16 cellular contexts compared by ENCODE assay signal in the genomic region with DNA sequence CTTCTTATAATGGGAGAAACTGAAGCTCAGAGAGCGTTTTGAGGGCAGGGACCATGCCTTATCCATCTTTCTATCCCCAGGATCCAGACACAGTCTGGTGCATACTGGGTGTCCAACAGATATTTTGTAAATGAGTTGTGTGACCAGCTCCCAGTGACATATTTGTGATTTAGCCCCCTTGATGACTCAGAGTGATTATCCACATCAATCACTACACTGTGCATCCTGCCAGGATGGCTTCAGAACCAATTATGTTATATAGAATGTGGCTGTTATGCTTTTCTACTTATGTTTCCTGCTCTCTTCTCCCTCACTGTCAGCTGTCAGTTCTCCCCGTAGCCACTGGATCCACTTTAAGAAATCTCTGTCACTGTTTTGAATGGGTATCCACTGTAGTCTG. TPM values are rescaled to one million over a fixed set of nuclear protein-coding genes. Genes with fewer than 3 reads are reported as not detected.
"Had no signal": no experiment of that assay in that cellular context is flagged by ENCODE, and none has a peak within 500 bp of the region (broad histone marks: within the 10 kb centered on the region; RNA-seq: fewer than 3 reads in every experiment).

No MANE protein-coding gene starts in this region.

- H3K27ac ChIP-seq: heart right ventricle, neutrophil, stomach, thoracic aorta had no signal

- ATAC-seq: esophagus mucosa; heart right ventricle; naive thymus-derived CD8-positive, alpha-beta T cell; sciatic nerve had no signal

- H3K4me1 ChIP-seq: stomach had no signal

- H3K36me3 ChIP-seq: heart right ventricle, neutrophil, stomach, thoracic aorta had no signal

- H3K4me3 ChIP-seq: heart right ventricle, stomach, thoracic aorta had no signal

- H3K9me3 ChIP-seq: neutrophil had no signal

- H3K27me3 ChIP-seq: heart right ventricle, stomach had no signal

- DNase-seq: effector memory CD4-positive, alpha-beta T cell; heart right ventricle; hypothalamus; kidney glomerular epithelial cell; mammary epithelial cell; naive thymus-derived CD8-positive, alpha-beta T cell; small intestine; stimulated activated CD4-positive, alpha-beta T cell treated with anti-CD3 and anti-CD28 coated beads, Interleukin-12 subunit alpha, Interleukin-12 subunit beta, amount 100 ng/mL, for 4 hours; stimulated activated naive CD4-positive, alpha-beta T cell; stomach; substantia nigra had no signal

RNA-seq across cellular contexts. Expression of gene OLFML3, which starts 11.3 kb away (rescaled TPM):
- polyA plus RNA-seq: naive thymus-derived CD8-positive, alpha-beta T cell; neural cell had no signal
